ENCODE assay signal across 17 cellular contexts in genomic region chr6:138537090-138537489, GRCh38. TPM values are rescaled to one million over a fixed set of nuclear protein-coding genes. Genes with fewer than 3 reads are reported as not detected.
DNase-seq lines count a peak whose midpoint lies in the region; ATAC-seq and TF ChIP-seq lines count a peak whose summit lies in the region.
"Had no signal": no experiment of that assay in that cellular context is flagged by ENCODE, and none has a peak within 500 bp of the region (broad histone marks: within the 10 kb centered on the region; RNA-seq: fewer than 3 reads in every experiment).

No MANE protein-coding gene starts in this region.

- H2AFZ ChIP-seq in fibroblast of lung (ENCODE audit: low read length), result no peak overlapping the region

- H3K9ac ChIP-seq in fibroblast of lung (ENCODE audit: insufficient read depth, low read length), result no peak overlapping the region
- H3K9ac ChIP-seq: BLaER1 had no signal

- 32 to 45% methylated on average over 4 of the region's 4 CpGs for WGBS in transverse colon (ENCODE audit: low coverage in 1 of 2), 2 donors

- H3K36me3 ChIP-seq in fibroblast of lung (ENCODE audit: control insufficient read depth, insufficient read depth, low read length), result no peaks in the 10 kb centered on the region
- H3K36me3 ChIP-seq in left lung, result no peaks in the 10 kb centered on the region
- H3K36me3 ChIP-seq in transverse colon, result no peaks in the 10 kb centered on the region
- H3K36me3 ChIP-seq: right lobe of liver had no signal

- ATAC-seq in left lung (peak; percentile 44), GM19328 (IDR thresholded peaks at IDR 0.05; ENCODE audit: unreplicated experiment) (no peak)
- ATAC-seq: activated CD8-positive, alpha-beta T cell treated with anti-CD3 and anti-CD28 coated beads for 36 hours; mucosa of descending colon had no signal

- no peaks in the 10 kb centered on the region for H3K9me3 ChIP-seq in fibroblast of lung (ENCODE audit: control insufficient read depth, insufficient read depth, low read depth, low read length)
- H3K9me3 ChIP-seq in left lung, result no peaks in the 10 kb centered on the region
- H3K9me3 ChIP-seq in transverse colon, result no peaks in the 10 kb centered on the region
- H3K9me3 ChIP-seq: BLaER1, mucosa of descending colon, right lobe of liver had no signal

- H3K79me2 ChIP-seq in fibroblast of lung (ENCODE audit: control insufficient read depth, insufficient read depth, low read length), result no peaks in the 10 kb centered on the region

- no peaks in the 10 kb centered on the region for H3K27me3 ChIP-seq in fibroblast of lung (ENCODE audit: control insufficient read depth, insufficient read depth, low read length)
- no peaks in the 10 kb centered on the region for H3K27me3 ChIP-seq in left lung
- H3K27me3 ChIP-seq in transverse colon, result no peaks in the 10 kb centered on the region
- H3K27me3 ChIP-seq: BLaER1, right lobe of liver had no signal

- H4K20me1 ChIP-seq in fibroblast of lung (ENCODE audit: control insufficient read depth, extremely low read depth, insufficient read depth, low read length), result no peaks in the 10 kb centered on the region

- peak overlapping the region; percentile 20 for H3K4me2 ChIP-seq in fibroblast of lung (ENCODE audit: extremely low read depth, insufficient read depth, low read length)
- H3K4me2 ChIP-seq: BLaER1 had no signal

- intact Hi-C loops in left lung (cut with DNase I) (no loop called here), transverse colon (cut with DNase I; ENCODE audit: low total_unique reads) (no loop called here)

- H3K4me3 ChIP-seq in astrocyte of the spinal cord (ENCODE audit: low read depth, low read length) (no peak overlapping the region), fibroblast of lung (replicated peaks in 1 of 4; ENCODE audit: control extremely low read depth in 1 of 4, insufficient read depth in 1 of 4, low read depth in 3 of 4, low read length in 4 of 4) (no peak overlapping the region), left lung (no peak overlapping the region), transverse colon (no peak overlapping the region)
- H3K4me3 ChIP-seq: BLaER1, mucosa of descending colon, right lobe of liver had no signal

- H3K4me1 ChIP-seq in fibroblast of lung (ENCODE audit: control insufficient read depth, extremely low read depth, insufficient read depth, low read length) (peaks cover 27% of the 10 kb centered on the region), left lung (peaks cover 12 to 20% of the 10 kb centered on the region in 2 donors), transverse colon (peaks cover 0 to 45% (median 23%) of the 10 kb centered on the region in 4 donors)
- H3K4me1 ChIP-seq: BLaER1 had no signal

- in situ Hi-C loops in astrocyte of the spinal cord (cut with HindIII; ENCODE audit: low sequenced_read_pairs) (no loop called here), transverse colon (cut with MboI; ENCODE audit: low pct_ligation_motif_present in 1 of 4, low pct_unique_long_range_greater_than_20kb in 1 of 4, low sequenced_read_pairs in 3 of 4) (no loop called here)

- H3K27ac ChIP-seq in fibroblast of lung (ENCODE audit: insufficient read depth, low read length), result no peak overlapping the region
- peak overlapping the region in 1 of 2 donors; percentile 35 for H3K27ac ChIP-seq in left lung
- H3K27ac ChIP-seq in transverse colon, result peak overlapping the region; percentile 3 to 39 (median 16)
- H3K27ac ChIP-seq: BLaER1 had no signal

- no peak for TF ChIP-seq CTCF in astrocyte of the spinal cord (IDR thresholded peaks at IDR 0.05; ENCODE audit: low read depth, low read length)
- no peak for TF ChIP-seq CTCF in fibroblast of lung (conservative IDR thresholded peaks at IDR 0.05 in 1 of 2, IDR thresholded peaks at IDR 0.05 in 1 of 2; ENCODE audit: low read depth in 1 of 2, low read length in 2 of 2)
- no peak for TF ChIP-seq CTCF in left lung (IDR thresholded peaks at IDR 0.05)
- no peak for TF ChIP-seq CTCF in transverse colon (IDR thresholded peaks at IDR 0.05)

- DNase-seq in astrocyte of the spinal cord (ENCODE audit: low read depth, low spot score) (peak; percentile 43), fibroblast of lung (ENCODE audit: low read depth in 2 of 2) (peak; percentile 45 to 47), left lung (no peak), transverse colon (no peak), Kasumi-1 (lab: John Stamatoyannopoulos, UW) (no peak)
- no peak for DNase-seq in stimulated activated CD4-positive, alpha-beta T cell treated with anti-CD3 and anti-CD28 coated beads, Interleukin-4, amount 100 ng/mL, for 24 hours
- DNase-seq: activated B cell treated with CpG ODN at 0.5 μM for 24 hours; activated CD8-positive, alpha-beta T cell treated with anti-CD3 and anti-CD28 coated beads for 36 hours; activated T-cell treated with anti-CD3 and anti-CD28 coated beads, Interleukin-2, amount 50 U/mL, for 24 hours; mucosa of descending colon; NCI-H1417 treated with DMSO at 0.1 percent for 48 hours; NCI-H69; right lobe of liver; SHP77 treated with DMSO at 0.1 percent for 48 hours; stimulated activated CD4-positive, alpha-beta T cell treated with anti-CD3 and anti-CD28 coated beads, Interleukin-2, amount 100 ng/mL, for 24 hours had no signal

- no peak for TF ChIP-seq POLR2A in transverse colon (IDR thresholded peaks at IDR 0.05)

- TF ChIP-seq EP300 in transverse colon (IDR thresholded peaks at IDR 0.05; ENCODE audit: low read depth), result no peak

RNA-seq across cellular contexts. Expression of gene NHSL1, which starts 37.8 kb away (rescaled TPM):
- total RNA-seq in fibroblast of lung (10.0 and 10.6 TPM in 2 replicates), left lung (10 to 100 TPM; 37.8 to 75.6 TPM), transverse colon (100 to 1,000 TPM in 2 of 4 donors, 10 to 100 TPM in 2; 73.2 to 117 (median 98.0) TPM)
- 9.5 and 19.5 TPM in 2 replicates for polyA plus RNA-seq in fibroblast of lung
- polyA plus RNA-seq in fibroblast of lung (2012), result 7.6 and 9.5 TPM in 2 replicates
- 40.6 and 42.8 TPM in 2 replicates for polyA minus RNA-seq in fibroblast of lung (ENCODE audit: low replicate concordance)

Comparison
In these comparisons a context has a peak if more than half of its experiments do, and no peak if none do; other contexts are left out.
1. DNase-seq: peak in astrocyte of the spinal cord (single experiment) and fibroblast of lung (2 of 2); none in left lung (0 of 2), transverse colon (single experiment), stimulated activated CD4-positive, alpha-beta T cell treated with anti-CD3 and anti-CD28 coated beads, Interleukin-4, amount 100 ng/mL, for 24 hours (single experiment) and Kasumi-1 (0 of 2).